ENCODE assay signal across 8 cellular contexts in the genomic region with DNA sequence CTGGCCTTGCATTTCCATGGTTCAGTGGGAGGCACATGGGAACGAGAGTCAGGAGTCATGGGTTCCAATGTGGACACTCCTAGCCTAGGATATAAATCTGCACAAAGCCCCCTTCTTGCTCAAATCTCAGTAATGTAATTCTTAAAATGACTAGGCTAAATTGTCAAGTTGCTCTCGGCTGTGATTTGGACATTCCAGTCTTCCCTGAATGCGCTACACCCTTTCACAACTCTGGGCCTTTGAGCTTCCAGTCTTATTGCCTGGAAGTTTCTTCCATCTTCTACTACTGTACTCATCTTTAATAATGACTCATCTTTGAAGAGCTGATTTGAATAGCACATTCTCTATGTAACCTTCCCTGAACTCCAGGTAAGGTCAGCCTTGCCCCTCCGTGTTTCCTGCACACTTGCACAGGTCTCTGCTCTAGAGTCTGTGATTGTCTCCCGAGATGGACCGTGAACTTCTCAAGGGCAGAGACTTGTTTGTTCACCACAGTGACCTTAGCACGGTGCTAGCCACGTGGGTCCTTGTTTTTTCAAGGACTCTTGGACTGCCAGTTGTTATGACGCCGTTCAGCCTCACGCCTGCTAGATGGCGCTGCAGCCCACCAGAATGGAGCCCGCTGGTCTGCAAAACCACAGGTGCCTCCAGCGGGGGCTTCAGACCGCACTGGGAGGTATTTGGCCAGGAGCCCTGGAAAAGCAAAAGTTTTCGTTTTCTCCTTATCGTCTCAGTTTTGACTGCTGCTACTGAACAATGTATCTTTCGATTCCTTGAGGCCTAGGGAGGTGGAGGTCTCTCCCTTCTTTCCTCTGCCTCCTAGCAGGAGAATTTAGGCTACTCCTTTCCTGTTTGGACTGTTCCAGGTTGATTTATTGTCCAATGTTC. TPM values are rescaled to one million over a fixed set of nuclear protein-coding genes. Genes with fewer than 3 reads are reported as not detected.
DNase-seq lines count a peak whose midpoint lies in the region; ATAC-seq and TF ChIP-seq lines count a peak whose summit lies in the region.

No MANE protein-coding gene starts in this region.

- H3K36me3 ChIP-seq in OCI-LY7 (ENCODE audit: insufficient read depth, low read length) (no peaks in the 10 kb centered on the region), neural progenitor cell (no peaks in the 10 kb centered on the region), suprapubic skin (no peaks in the 10 kb centered on the region)

- peak; percentile 81 for TF ChIP-seq CTCF in CD4-positive, alpha-beta T cell (IDR thresholded peaks at IDR 0.05)
- peak; percentile 94 for TF ChIP-seq CTCF in OCI-LY7 (conservative IDR thresholded peaks at IDR 0.05; ENCODE audit: low read length)
- TF ChIP-seq CTCF in neural progenitor cell (IDR thresholded peaks at IDR 0.05): peak; percentile 98
- TF ChIP-seq CTCF in suprapubic skin (IDR thresholded peaks at IDR 0.05): peak; percentile 48 to 77

- H3K27ac ChIP-seq in CD4-positive, alpha-beta T cell (ENCODE audit: low read depth, low read length): no peak overlapping the region
- H3K27ac ChIP-seq in OCI-LY7 (ENCODE audit: low read depth, low read length, poor library complexity, severe bottlenecking) (no peak overlapping the region), neural progenitor cell (no peak overlapping the region), suprapubic skin (no peak overlapping the region)

- H3K9me2 ChIP-seq in OCI-LY7 (ENCODE audit: insufficient read depth, low read length): no peaks in the 10 kb centered on the region

- TF ChIP-seq POLR2A in suprapubic skin (IDR thresholded peaks at IDR 0.05): no peak

- 22% methylated on average over 18 of the region's 18 CpGs for WGBS in suprapubic skin

- H3K79me2 ChIP-seq in OCI-LY7 (ENCODE audit: insufficient read depth, low read depth, low read length) (no peaks in the 10 kb centered on the region), neural progenitor cell (ENCODE audit: low read depth) (no peaks in the 10 kb centered on the region)

- intact Hi-C loops in CD4-positive, alpha-beta T cell (cut with DNase I, micrococcal nuclease): loop anchor here (1.0 to 10.0 kb wide), 2 partner anchors 745 to 758 kb away; no protein-coding TSS in a partner anchor
- intact Hi-C loops in OCI-LY7 (cut with micrococcal nuclease; ENCODE audit: unreplicated experiment): loop anchor here (5.0 to 10.0 kb wide), 3 partner anchors 551 to 1331 kb away; no protein-coding TSS in a partner anchor

- peaks cover 9% of the 10 kb centered on the region for H3K27me3 Mint-ChIP-seq in CD4-positive, alpha-beta T cell
- no peaks in the 10 kb centered on the region for H3K27me3 Mint-ChIP-seq in neural progenitor cell (ENCODE audit: insufficient read depth, low read depth)

- peak; percentile 14 to 60 (median 36) for DNase-seq in CD4-positive, alpha-beta T cell
- DNase-seq in OCI-LY7 (ENCODE audit: low spot score) (peak; percentile 77), activated T-helper 1 cell treated with Interleukin-2 at 50 U/mL for 16 hours (ENCODE audit: low read depth) (peak; percentile 18), fibroblast of peridontal ligament (ENCODE audit: extremely low read depth) (peak; percentile 79), neural progenitor cell (ENCODE audit: low spot score) (peak; percentile 86), suprapubic skin (ENCODE audit: low spot score in 2 of 2) (peak; percentile 68 to 79)

- no peaks in the 10 kb centered on the region for H3K9me3 Mint-ChIP-seq in CD4-positive, alpha-beta T cell
- no peaks in the 10 kb centered on the region for H3K9me3 Mint-ChIP-seq in neural progenitor cell

- H3K4me3 Mint-ChIP-seq in CD4-positive, alpha-beta T cell: no peak overlapping the region
- no peak overlapping the region for H3K4me3 Mint-ChIP-seq in neural progenitor cell

- no peaks in the 10 kb centered on the region for H3K27me3 ChIP-seq in CD4-positive, alpha-beta T cell (ENCODE audit: control insufficient read depth, insufficient read depth, low read length)
- no peaks in the 10 kb centered on the region for H3K27me3 ChIP-seq in neural progenitor cell
- H3K27me3 ChIP-seq in suprapubic skin: no peaks in the 10 kb centered on the region

- H3K4me3 ChIP-seq in OCI-LY7 (ENCODE audit: low read depth, low read length, poor library complexity, severe bottlenecking): no peak overlapping the region
- H3K4me3 ChIP-seq in neural progenitor cell: no peak overlapping the region
- peak overlapping the region; percentile 20 for H3K4me3 ChIP-seq in suprapubic skin

- H3K9ac ChIP-seq in neural progenitor cell: no peak overlapping the region

- no peak overlapping the region for H3K27ac Mint-ChIP-seq in CD4-positive, alpha-beta T cell
- H3K27ac Mint-ChIP-seq in neural progenitor cell: no peak overlapping the region

- peak; percentile 41 for ATAC-seq in CD4-positive, alpha-beta T cell (ENCODE audit: poor library complexity)
- ATAC-seq in GM19397 (IDR thresholded peaks at IDR 0.05; ENCODE audit: unreplicated experiment) (peak; percentile 48), HG03565 (IDR thresholded peaks at IDR 0.05; ENCODE audit: unreplicated experiment) (peak; percentile 59)

- no peaks in the 10 kb centered on the region for H3K36me3 Mint-ChIP-seq in CD4-positive, alpha-beta T cell (ENCODE audit: low read depth)
- H3K36me3 Mint-ChIP-seq in neural progenitor cell: no peaks in the 10 kb centered on the region

- no peaks in the 10 kb centered on the region for H4K20me1 ChIP-seq in OCI-LY7 (ENCODE audit: insufficient read depth, low read length)
- no peaks in the 10 kb centered on the region for H4K20me1 ChIP-seq in neural progenitor cell (ENCODE audit: low read depth)

- H3F3A ChIP-seq in neural progenitor cell (ENCODE audit: low read depth): no peaks in the 10 kb centered on the region

- H3K9me3 ChIP-seq in CD4-positive, alpha-beta T cell (ENCODE audit: control insufficient read depth, low read length): no peaks in the 10 kb centered on the region
- no peaks in the 10 kb centered on the region for H3K9me3 ChIP-seq in OCI-LY7 (ENCODE audit: low read length)
- no peaks in the 10 kb centered on the region for H3K9me3 ChIP-seq in neural progenitor cell (ENCODE audit: low read depth)
- no peaks in the 10 kb centered on the region for H3K9me3 ChIP-seq in suprapubic skin

- peak overlapping the region; percentile 57; the same call in 1 of the 2 replicates for H2AFZ ChIP-seq in OCI-LY7 (ENCODE audit: low read length)
- H2AFZ ChIP-seq in neural progenitor cell (replicated peaks): no peak overlapping the region

- CTCF ChIA-PET in CD4-positive, alpha-beta T cell (lab: Charles Lee): interaction anchor here (1.1 kb wide), 1 partner anchor 950 kb away, joined by 3 read pairs; no protein-coding TSS in a partner anchor
- CTCF ChIA-PET in OCI-LY7 (lab: Charles Lee; ENCODE audit: unreplicated experiment): no interaction called here

- H3K4me2 ChIP-seq in OCI-LY7 (ENCODE audit: low read length) (peak overlapping the region; percentile 38; the same call in 1 of the 2 replicates), neural progenitor cell (no peak overlapping the region)

- no TSS peak for BruUV-seq in OCI-LY7 (replicated peaks; lab: Mats Ljungman, UMichigan)

- POLR2A ChIA-PET in CD4-positive, alpha-beta T cell (lab: Charles Lee): no interaction called here
- POLR2A ChIA-PET in OCI-LY7 (lab: Charles Lee): no interaction called here

- H3K4me1 ChIP-seq in OCI-LY7 (ENCODE audit: insufficient read depth, low read length, poor library complexity, severe bottlenecking): peaks cover 4% of the 10 kb centered on the region
- no peaks in the 10 kb centered on the region for H3K4me1 ChIP-seq in neural progenitor cell
- peaks cover 10% of the 10 kb centered on the region for H3K4me1 ChIP-seq in suprapubic skin

- TF ChIP-seq EP300 in suprapubic skin (IDR thresholded peaks at IDR 0.05): no peak

- H3K4me1 Mint-ChIP-seq in CD4-positive, alpha-beta T cell (ENCODE audit: low read depth): peaks cover 11% of the 10 kb centered on the region
- H3K4me1 Mint-ChIP-seq in neural progenitor cell: no peaks in the 10 kb centered on the region

RNA-seq across cellular contexts. Expression of gene SEC61B, which starts 44.3 kb away (rescaled TPM):
- total RNA-seq in CD4-positive, alpha-beta T cell: 10 to 100 TPM; 83.4 to 84.2 TPM
- 97.5 and 106 TPM in 2 replicates for total RNA-seq in OCI-LY7 (2014; rRNA removed; shearing (Covaris generic))
- total RNA-seq in OCI-LY7 (2022) (234 and 279 TPM in 2 replicates), neural progenitor cell (ENCODE audit: low replicate concordance) (83.7 and 99.2 TPM in 2 replicates), suprapubic skin (100 to 1,000 TPM in 1 of 4 donors, 10 to 100 TPM in 3; 66.5 to 134 (median 84.9) TPM)

RNA-seq across cellular contexts. Expression of gene ALG2, which starts 44.6 kb away (rescaled TPM):
- total RNA-seq in CD4-positive, alpha-beta T cell: 10 to 100 TPM; 18.1 to 19.9 TPM
- total RNA-seq in OCI-LY7 (2014; rRNA removed; shearing (Covaris generic)): 22.2 and 26.5 TPM in 2 replicates
- total RNA-seq in OCI-LY7 (2022) (35.2 and 35.3 TPM in 2 replicates), neural progenitor cell (ENCODE audit: low replicate concordance) (25.0 and 26.0 TPM in 2 replicates), suprapubic skin (10 to 100 TPM; 26.4 to 33.0 (median 31.5) TPM)

Comparison
In these comparisons a context has a peak if more than half of its experiments do, and no peak if none do; other contexts are left out.
1. DNase-seq: peak in every context shown above with its lines; median percentile 86 in neural progenitor cell; 79 in fibroblast of peridontal ligament; 77 in OCI-LY7; 74 in suprapubic skin; 36 in CD4-positive, alpha-beta T cell; 18 in activated T-helper 1 cell treated with Interleukin-2 at 50 U/mL for 16 hours.